22 cellular contexts compared by ENCODE assay signal in the genomic region with DNA sequence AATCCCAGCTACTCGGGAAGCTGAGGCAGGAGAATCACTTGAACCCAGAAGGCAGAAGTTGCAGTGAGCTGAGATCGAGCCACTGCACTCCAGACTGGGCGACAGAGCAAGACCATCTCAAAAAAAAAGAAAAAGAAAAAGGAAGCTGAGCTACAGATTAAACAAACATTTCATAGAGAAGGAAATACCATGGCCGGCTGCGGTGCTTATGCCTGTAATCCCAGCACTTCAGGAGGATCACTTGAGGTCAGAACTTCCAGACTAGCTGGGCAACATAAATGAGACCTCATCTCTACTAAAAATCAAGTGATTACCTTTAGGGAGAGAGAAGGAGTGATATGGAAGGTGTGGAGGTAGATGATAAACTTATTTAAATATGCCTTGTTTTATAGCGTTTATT. TPM values are rescaled to one million over a fixed set of nuclear protein-coding genes. Genes with fewer than 3 reads are reported as not detected.
DNase-seq lines count a peak whose midpoint lies in the region; ATAC-seq and TF ChIP-seq lines count a peak whose summit lies in the region.
"Had no signal": no experiment of that assay in that cellular context is flagged by ENCODE, and none has a peak within 500 bp of the region (broad histone marks: within the 10 kb centered on the region; RNA-seq: fewer than 3 reads in every experiment).

No MANE protein-coding gene starts in this region.

- no peaks in the 10 kb centered on the region for H3K27me3 Mint-ChIP-seq in activated naive CD4-positive, alpha-beta T cell treated with anti-CD3 and anti-CD28 coated beads, Interleukin-2, amount 10 ng/mL, durations not matched to agents 7 days and 5 days
- no peaks in the 10 kb centered on the region for H3K27me3 Mint-ChIP-seq in activated naive CD4-positive, alpha-beta T cell treated with anti-CD3 and anti-CD28 coated beads for 36 hours (ENCODE audit: low read depth)
- peaks cover 2% of the 10 kb centered on the region for H3K27me3 Mint-ChIP-seq in activated T-helper 1 cell treated with anti-CD3 and anti-CD28 coated beads, Interleukin-12 subunit alpha, Interleukin-12 subunit beta, Interleukin-2, Interleukin-4 antibody, amounts not matched to agents 30 ng/mL and 10 ng/mL and 1 ng/mL, durations not matched to agents 14 hours and 24 hours and 36 hours (ENCODE audit: insufficient read depth)
- H3K27me3 Mint-ChIP-seq: activated naive CD4-positive, alpha-beta T cell treated with anti-CD3 and anti-CD28 coated beads, Interleukin-2, amount 50 U/mL, for 24 hours; IgD-negative memory B cell had no signal

- peak overlapping the region; percentile 11 to 45 for H3K27ac ChIP-seq in uterus
- peak overlapping the region in 1 of 4 donors; percentile 71 for H3K27ac ChIP-seq in tibial nerve
- H3K27ac ChIP-seq: HL-60, neutrophil, SK-N-MC had no signal

- DNase-seq in activated naive CD4-positive, alpha-beta T cell treated with anti-CD3 and anti-CD28 coated beads, Interleukin-2, amount 10 ng/mL, durations not matched to agents 7 days and 5 days = no peak
- no peak for DNase-seq in activated naive CD4-positive, alpha-beta T cell treated with anti-CD3 and anti-CD28 coated beads for 36 hours
- DNase-seq in activated T-helper 1 cell treated with anti-CD3 and anti-CD28 coated beads, Interleukin-12 subunit alpha, Interleukin-12 subunit beta, Interleukin-2, Interleukin-4 antibody, amounts not matched to agents 30 ng/mL and 10 ng/mL and 1 ng/mL, durations not matched to agents 14 hours and 24 hours and 36 hours (ENCODE audit: low spot score) = no peak
- peak; percentile 41 for DNase-seq in fibroblast of villous mesenchyme (ENCODE audit: low read depth)
- DNase-seq in uterus = no peak
- no peak for DNase-seq in tibial nerve (ENCODE audit: low spot score in 2 of 2)
- no peak for DNase-seq in mucosa of gallbladder (ENCODE audit: low spot score)
- DNase-seq: activated T-cell treated with anti-CD3 and anti-CD28 coated beads, Interleukin-2, amount 50 U/mL, for 48 hours; C1 segment of cervical spinal cord; endodermal cell; stimulated activated CD4-positive, alpha-beta T cell treated with anti-CD3 and anti-CD28 coated beads, Interleukin-12 subunit alpha, Interleukin-12 subunit beta, amount 100 ng/mL, for 4 hours; T-helper 9 cell had no signal

- H3K9me3 ChIP-seq in uterus = no peaks in the 10 kb centered on the region
- H3K9me3 ChIP-seq in tibial nerve = no peaks in the 10 kb centered on the region
- H3K9me3 ChIP-seq: neutrophil, vagina had no signal

- TF ChIP-seq EP300 in tibial nerve (IDR thresholded peaks at IDR 0.05) = no peak

- H3K4me3 ChIP-seq in fibroblast of villous mesenchyme (ENCODE audit: low read depth, low read length) = no peak overlapping the region
- no peak overlapping the region for H3K4me3 ChIP-seq in uterus
- no peak overlapping the region for H3K4me3 ChIP-seq in tibial nerve
- H3K4me3 ChIP-seq: SK-N-MC, vagina had no signal

- 56 to 58% methylated on average over 6 of the region's 6 CpGs for WGBS in tibial nerve, 2 donors

- no peak for ATAC-seq in GM21367 (IDR thresholded peaks at IDR 0.05; ENCODE audit: unreplicated experiment)

- H3K4me1 Mint-ChIP-seq in activated naive CD4-positive, alpha-beta T cell treated with anti-CD3 and anti-CD28 coated beads, Interleukin-2, amount 10 ng/mL, durations not matched to agents 7 days and 5 days = peaks cover 9% of the 10 kb centered on the region
- H3K4me1 Mint-ChIP-seq in activated naive CD4-positive, alpha-beta T cell treated with anti-CD3 and anti-CD28 coated beads for 36 hours (ENCODE audit: low read depth) = peaks cover 11% of the 10 kb centered on the region
- H3K4me1 Mint-ChIP-seq in activated T-helper 1 cell treated with anti-CD3 and anti-CD28 coated beads, Interleukin-12 subunit alpha, Interleukin-12 subunit beta, Interleukin-2, Interleukin-4 antibody, amounts not matched to agents 30 ng/mL and 10 ng/mL and 1 ng/mL, durations not matched to agents 14 hours and 24 hours and 36 hours (ENCODE audit: low read depth) = peaks cover 12% of the 10 kb centered on the region

- H3K27ac Mint-ChIP-seq in activated naive CD4-positive, alpha-beta T cell treated with anti-CD3 and anti-CD28 coated beads, Interleukin-2, amount 10 ng/mL, durations not matched to agents 7 days and 5 days = peak overlapping the region; percentile 50
- H3K27ac Mint-ChIP-seq in activated naive CD4-positive, alpha-beta T cell treated with anti-CD3 and anti-CD28 coated beads for 36 hours = no peak overlapping the region
- peak overlapping the region; percentile 61 for H3K27ac Mint-ChIP-seq in activated T-helper 1 cell treated with anti-CD3 and anti-CD28 coated beads, Interleukin-12 subunit alpha, Interleukin-12 subunit beta, Interleukin-2, Interleukin-4 antibody, amounts not matched to agents 30 ng/mL and 10 ng/mL and 1 ng/mL, durations not matched to agents 14 hours and 24 hours and 36 hours
- H3K27ac Mint-ChIP-seq: endodermal cell, IgD-negative memory B cell had no signal

- CTCF ChIA-PET in activated naive CD4-positive, alpha-beta T cell treated with anti-CD3 and anti-CD28 coated beads, Interleukin-2, amount 10 ng/mL, durations not matched to agents 7 days and 5 days (lab: Charles Lee) = interaction anchor here (0.6 to 8.8 kb wide), 42 partner anchors 8 to 387 kb away, joined by 3 to 157 read pairs (median 4); a partner anchor contains a TSS
- CTCF ChIA-PET in activated naive CD4-positive, alpha-beta T cell treated with anti-CD3 and anti-CD28 coated beads for 36 hours (lab: Charles Lee) = interaction anchor here (0.5 to 9.2 kb wide), 40 partner anchors 8 to 1629 kb away, joined by 3 to 179 read pairs (median 5); a partner anchor contains a TSS

- intact Hi-C loops in activated naive CD4-positive, alpha-beta T cell treated with anti-CD3 and anti-CD28 coated beads for 36 hours (cut with micrococcal nuclease) = loop anchor here (1.0 to 5.0 kb wide), 5 partner anchors 67 to 214 kb away; a partner anchor contains a TSS
- intact Hi-C loops in activated T-helper 1 cell treated with anti-CD3 and anti-CD28 coated beads, Interleukin-12 subunit alpha, Interleukin-12 subunit beta, Interleukin-2, Interleukin-4 antibody, amounts not matched to agents 30 ng/mL and 10 ng/mL and 1 ng/mL, durations not matched to agents 14 hours and 24 hours and 36 hours (cut with micrococcal nuclease) = loop anchor here (1.0 to 5.0 kb wide), 4 partner anchors 75 to 189 kb away; no protein-coding TSS in a partner anchor
- intact Hi-C loops in uterus (cut with DNase I; ENCODE audit: low total_unique reads) = no loop called here

- no peaks in the 10 kb centered on the region for H3K4me1 ChIP-seq in uterus
- no peaks in the 10 kb centered on the region for H3K4me1 ChIP-seq in tibial nerve

- no peak overlapping the region for H3K4me3 Mint-ChIP-seq in activated naive CD4-positive, alpha-beta T cell treated with anti-CD3 and anti-CD28 coated beads, Interleukin-2, amount 10 ng/mL, durations not matched to agents 7 days and 5 days
- no peak overlapping the region for H3K4me3 Mint-ChIP-seq in activated naive CD4-positive, alpha-beta T cell treated with anti-CD3 and anti-CD28 coated beads for 36 hours
- no peak overlapping the region for H3K4me3 Mint-ChIP-seq in activated T-helper 1 cell treated with anti-CD3 and anti-CD28 coated beads, Interleukin-12 subunit alpha, Interleukin-12 subunit beta, Interleukin-2, Interleukin-4 antibody, amounts not matched to agents 30 ng/mL and 10 ng/mL and 1 ng/mL, durations not matched to agents 14 hours and 24 hours and 36 hours
- H3K4me3 Mint-ChIP-seq: activated naive CD4-positive, alpha-beta T cell treated with anti-CD3 and anti-CD28 coated beads, Interleukin-2, amount 50 U/mL, for 24 hours; endodermal cell had no signal

- no peaks in the 10 kb centered on the region for H3K9me3 Mint-ChIP-seq in activated naive CD4-positive, alpha-beta T cell treated with anti-CD3 and anti-CD28 coated beads, Interleukin-2, amount 10 ng/mL, durations not matched to agents 7 days and 5 days
- H3K9me3 Mint-ChIP-seq in activated naive CD4-positive, alpha-beta T cell treated with anti-CD3 and anti-CD28 coated beads for 36 hours = no peaks in the 10 kb centered on the region
- H3K9me3 Mint-ChIP-seq in activated T-helper 1 cell treated with anti-CD3 and anti-CD28 coated beads, Interleukin-12 subunit alpha, Interleukin-12 subunit beta, Interleukin-2, Interleukin-4 antibody, amounts not matched to agents 30 ng/mL and 10 ng/mL and 1 ng/mL, durations not matched to agents 14 hours and 24 hours and 36 hours = no peaks in the 10 kb centered on the region
- H3K9me3 Mint-ChIP-seq: activated naive CD4-positive, alpha-beta T cell treated with anti-CD3 and anti-CD28 coated beads, Interleukin-2, amount 50 U/mL, for 24 hours; endodermal cell; IgD-negative memory B cell had no signal

- H3K36me3 ChIP-seq in uterus (no peaks in the 10 kb centered on the region), tibial nerve (no peaks in the 10 kb centered on the region)
- H3K36me3 ChIP-seq: neutrophil, vagina had no signal

- no peak for TF ChIP-seq CTCF in fibroblast of villous mesenchyme (IDR thresholded peaks at IDR 0.05; ENCODE audit: insufficient read depth, low read depth, low read length)
- TF ChIP-seq CTCF in uterus (IDR thresholded peaks at IDR 0.05) = no peak
- no peak for TF ChIP-seq CTCF in tibial nerve (IDR thresholded peaks at IDR 0.05)

- H3K27me3 ChIP-seq in uterus (no peaks in the 10 kb centered on the region), tibial nerve (no peaks in the 10 kb centered on the region)
- H3K27me3 ChIP-seq: neutrophil, vagina had no signal

- TF ChIP-seq POLR2A in uterus (IDR thresholded peaks at IDR 0.05) (no peak), tibial nerve (IDR thresholded peaks at IDR 0.05) (no peak)

- H3K36me3 Mint-ChIP-seq in activated naive CD4-positive, alpha-beta T cell treated with anti-CD3 and anti-CD28 coated beads, Interleukin-2, amount 10 ng/mL, durations not matched to agents 7 days and 5 days = no peaks in the 10 kb centered on the region
- peaks cover under 1% of the 10 kb centered on the region for H3K36me3 Mint-ChIP-seq in activated naive CD4-positive, alpha-beta T cell treated with anti-CD3 and anti-CD28 coated beads for 36 hours (ENCODE audit: low read depth)
- no peaks in the 10 kb centered on the region for H3K36me3 Mint-ChIP-seq in activated T-helper 1 cell treated with anti-CD3 and anti-CD28 coated beads, Interleukin-12 subunit alpha, Interleukin-12 subunit beta, Interleukin-2, Interleukin-4 antibody, amounts not matched to agents 30 ng/mL and 10 ng/mL and 1 ng/mL, durations not matched to agents 14 hours and 24 hours and 36 hours (ENCODE audit: low read depth)
- H3K36me3 Mint-ChIP-seq: activated naive CD4-positive, alpha-beta T cell treated with anti-CD3 and anti-CD28 coated beads, Interleukin-2, amount 50 U/mL, for 24 hours; IgD-negative memory B cell had no signal

RNA-seq across cellular contexts. Expression of a gene that starts 14.0 kb away (rescaled TPM):
- not detected for total RNA-seq in activated naive CD4-positive, alpha-beta T cell treated with anti-CD3 and anti-CD28 coated beads for 36 hours
- total RNA-seq in activated T-helper 1 cell treated with anti-CD3 and anti-CD28 coated beads, Interleukin-12 subunit alpha, Interleukin-12 subunit beta, Interleukin-2, Interleukin-4 antibody, amounts not matched to agents 30 ng/mL and 10 ng/mL and 1 ng/mL, durations not matched to agents 14 hours and 24 hours and 36 hours = not detected in 2 replicates
- total RNA-seq in fibroblast of villous mesenchyme (not detected in 2 replicates), uterus (not detected), tibial nerve (under 1 TPM in 1 of 4 donors, not detected in 3; 0.90 TPM), mucosa of gallbladder (not detected)
- total RNA-seq: H1, lower leg skin, subcutaneous adipose tissue, vagina had no signal
